1 cellular context compared by ENCODE assay signal in the genomic region with DNA sequence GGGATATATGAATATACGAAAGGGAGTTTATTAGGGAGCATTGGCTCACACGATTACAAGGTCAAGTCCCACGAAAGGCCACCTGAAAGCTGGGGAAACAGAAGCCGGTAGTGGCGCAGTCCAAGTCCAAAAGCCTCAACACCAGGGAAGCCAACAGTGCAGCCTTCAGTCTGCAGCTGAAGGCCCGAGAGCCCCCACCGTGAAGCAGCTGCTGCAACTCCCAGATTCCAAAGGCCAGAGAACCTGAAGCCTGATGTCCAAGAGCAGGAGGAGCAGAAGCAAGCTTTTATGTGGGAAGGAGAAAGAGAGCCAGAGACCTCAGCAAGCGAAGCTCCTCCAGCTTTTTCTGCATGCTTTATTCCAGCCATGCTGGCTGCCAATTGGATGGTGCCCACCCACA.
A peak's percentile ranks its signal among the peaks of the same experiment; 100 is the strongest.
TF ChIP-seq lines count a peak whose summit lies in the region.

No MANE protein-coding gene starts in this region.

TF ChIP-seq in HepG2, 621 proteins besides CTCF, POLR2A, EP300 and RAD21 (continued from another document):
- no peak for TF ChIP-seq ZNF562 (CRISPR knock-in tag; IDR thresholded peaks at IDR 0.05; ENCODE audit: borderline replicate concordance)
- TF ChIP-seq SRSF9 (IDR thresholded peaks at IDR 0.05; ENCODE audit: borderline replicate concordance, insufficient read depth, low read depth, low read length, poor library complexity, severe bottlenecking): no peak
- TF ChIP-seq PLSCR1 (CRISPR knock-in tag; IDR thresholded peaks at IDR 0.05; ENCODE audit: borderline replicate concordance): no peak
- no peak for TF ChIP-seq NAIF1 (CRISPR knock-in tag; IDR thresholded peaks at IDR 0.05; ENCODE audit: borderline replicate concordance)
- no peak for TF ChIP-seq ZNF737 (CRISPR knock-in tag; IDR thresholded peaks at IDR 0.05; ENCODE audit: borderline replicate concordance)
- no peak for TF ChIP-seq U2AF1 (optimal IDR thresholded peaks at IDR 0.05; ENCODE audit: low read depth, low read length)
- TF ChIP-seq HHEX (CRISPR knock-in tag; IDR thresholded peaks at IDR 0.05): no peak
- TF ChIP-seq ZFX (CRISPR knock-in tag; IDR thresholded peaks at IDR 0.05; ENCODE audit: low read depth): 0 out of 2 replicates have a peak, but pooled peaks have one; percentile 34
- 0 out of 2 replicates have a peak, but pooled peaks have one; percentile 24 for TF ChIP-seq ZNF292 (CRISPR knock-in tag; IDR thresholded peaks at IDR 0.05; ENCODE audit: borderline replicate concordance, low read depth)
- no peak for TF ChIP-seq ZNF761 (CRISPR knock-in tag; conservative IDR thresholded peaks at IDR 0.05)
- TF ChIP-seq RNF2 (conservative IDR thresholded peaks at IDR 0.05; ENCODE audit: low read depth): no peak
- no peak for TF ChIP-seq ELF1 (CRISPR knock-in tag; IDR thresholded peaks at IDR 0.05)
- no peak for TF ChIP-seq ELF3 (CRISPR knock-in tag; IDR thresholded peaks at IDR 0.05)
- no peak for TF ChIP-seq PTBP1 (IDR thresholded peaks at IDR 0.05; ENCODE audit: low read depth, low read length, poor library complexity, severe bottlenecking)
- TF ChIP-seq SOX13 (IDR thresholded peaks at IDR 0.05): no peak
- 0 out of 4 replicates have a peak, but pooled peaks of 1 of the 2 experiments have one; percentile 11 for TF ChIP-seq SOX13 (CRISPR knock-in tag; conservative IDR thresholded peaks at IDR 0.05 in 1 of 2, IDR thresholded peaks at IDR 0.05 in 1 of 2)
- TF ChIP-seq, protein P1, sequence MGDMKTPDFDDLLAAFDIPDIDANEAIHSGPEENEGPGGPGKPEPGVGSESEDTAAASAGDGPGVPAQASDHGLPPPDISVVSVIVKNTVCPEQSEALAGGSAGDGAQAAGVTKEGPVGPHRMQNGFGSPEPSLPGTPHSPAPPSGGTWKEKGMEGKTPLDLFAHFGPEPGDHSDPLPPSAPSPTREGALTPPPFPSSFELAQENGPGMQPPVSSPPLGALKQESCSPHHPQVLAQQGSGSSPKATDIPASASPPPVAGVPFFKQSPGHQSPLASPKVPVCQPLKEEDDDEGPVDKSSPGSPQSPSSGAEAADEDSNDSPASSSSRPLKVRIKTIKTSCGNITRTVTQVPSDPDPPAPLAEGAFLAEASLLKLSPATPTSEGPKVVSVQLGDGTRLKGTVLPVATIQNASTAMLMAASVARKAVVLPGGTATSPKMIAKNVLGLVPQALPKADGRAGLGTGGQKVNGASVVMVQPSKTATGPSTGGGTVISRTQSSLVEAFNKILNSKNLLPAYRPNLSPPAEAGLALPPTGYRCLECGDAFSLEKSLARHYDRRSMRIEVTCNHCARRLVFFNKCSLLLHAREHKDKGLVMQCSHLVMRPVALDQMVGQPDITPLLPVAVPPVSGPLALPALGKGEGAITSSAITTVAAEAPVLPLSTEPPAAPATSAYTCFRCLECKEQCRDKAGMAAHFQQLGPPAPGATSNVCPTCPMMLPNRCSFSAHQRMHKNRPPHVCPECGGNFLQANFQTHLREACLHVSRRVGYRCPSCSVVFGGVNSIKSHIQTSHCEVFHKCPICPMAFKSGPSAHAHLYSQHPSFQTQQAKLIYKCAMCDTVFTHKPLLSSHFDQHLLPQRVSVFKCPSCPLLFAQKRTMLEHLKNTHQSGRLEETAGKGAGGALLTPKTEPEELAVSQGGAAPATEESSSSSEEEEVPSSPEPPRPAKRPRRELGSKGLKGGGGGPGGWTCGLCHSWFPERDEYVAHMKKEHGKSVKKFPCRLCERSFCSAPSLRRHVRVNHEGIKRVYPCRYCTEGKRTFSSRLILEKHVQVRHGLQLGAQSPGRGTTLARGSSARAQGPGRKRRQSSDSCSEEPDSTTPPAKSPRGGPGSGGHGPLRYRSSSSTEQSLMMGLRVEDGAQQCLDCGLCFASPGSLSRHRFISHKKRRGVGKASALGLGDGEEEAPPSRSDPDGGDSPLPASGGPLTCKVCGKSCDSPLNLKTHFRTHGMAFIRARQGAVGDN (CRISPR knock-in tag; IDR thresholded peaks at IDR 0.05): peak; percentile 47
- TF ChIP-seq PHF8 (CRISPR knock-in tag; IDR thresholded peaks at IDR 0.05): no peak
- no peak for TF ChIP-seq ATF3 (CRISPR knock-in tag; IDR thresholded peaks at IDR 0.05)
- TF ChIP-seq ZNF136 (CRISPR knock-in tag; IDR thresholded peaks at IDR 0.05; ENCODE audit: low read depth): no peak
- no peak for TF ChIP-seq ZNF557 (CRISPR knock-in tag; IDR thresholded peaks at IDR 0.05)
- no peak for TF ChIP-seq SMAD3 (CRISPR knock-in tag; IDR thresholded peaks at IDR 0.05)
- TF ChIP-seq, protein P2, sequence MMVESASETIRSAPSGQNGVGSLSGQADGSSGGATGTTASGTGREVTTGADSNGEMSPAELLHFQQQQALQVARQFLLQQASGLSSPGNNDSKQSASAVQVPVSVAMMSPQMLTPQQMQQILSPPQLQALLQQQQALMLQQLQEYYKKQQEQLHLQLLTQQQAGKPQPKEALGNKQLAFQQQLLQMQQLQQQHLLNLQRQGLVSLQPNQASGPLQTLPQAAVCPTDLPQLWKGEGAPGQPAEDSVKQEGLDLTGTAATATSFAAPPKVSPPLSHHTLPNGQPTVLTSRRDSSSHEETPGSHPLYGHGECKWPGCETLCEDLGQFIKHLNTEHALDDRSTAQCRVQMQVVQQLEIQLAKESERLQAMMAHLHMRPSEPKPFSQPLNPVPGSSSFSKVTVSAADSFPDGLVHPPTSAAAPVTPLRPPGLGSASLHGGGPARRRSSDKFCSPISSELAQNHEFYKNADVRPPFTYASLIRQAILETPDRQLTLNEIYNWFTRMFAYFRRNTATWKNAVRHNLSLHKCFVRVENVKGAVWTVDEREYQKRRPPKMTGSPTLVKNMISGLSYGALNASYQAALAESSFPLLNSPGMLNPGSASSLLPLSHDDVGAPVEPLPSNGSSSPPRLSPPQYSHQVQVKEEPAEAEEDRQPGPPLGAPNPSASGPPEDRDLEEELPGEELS (CRISPR knock-in tag; IDR thresholded peaks at IDR 0.05): no peak
